ENCODE assay signal across 1 cellular context in genomic region chr4:78707793-78708192, GRCh38.
TF ChIP-seq lines count a peak whose summit lies in the region.

No MANE protein-coding gene starts in this region.

TF ChIP-seq in GM12878, 131 proteins besides CTCF, POLR2A, EP300 and RAD21 (continued from another document):
- TF ChIP-seq IKZF1 (conservative IDR thresholded peaks at IDR 0.05) (no peak), BMI1 (IDR thresholded peaks at IDR 0.05; ENCODE audit: borderline replicate concordance) (no peak), ZBTB40 (IDR thresholded peaks at IDR 0.05; ENCODE audit: borderline replicate concordance) (no peak), HDGF (IDR thresholded peaks at IDR 0.05) (no peak), ZNF207 (IDR thresholded peaks at IDR 0.05; ENCODE audit: borderline replicate concordance) (no peak), CHD2 (IDR thresholded peaks at IDR 0.05; ENCODE audit: borderline replicate concordance, low read depth, low read length) (no peak), PBX3 (IDR thresholded peaks at IDR 0.05; ENCODE audit: insufficient replicate concordance, low read depth, low read length) (no peak), STAT1 (conservative IDR thresholded peaks at IDR 0.05) (no peak), EED (IDR thresholded peaks at IDR 0.05; ENCODE audit: low read depth) (no peak), EZH2 (IDR thresholded peaks at IDR 0.05; ENCODE audit: borderline replicate concordance, control insufficient read depth, low read depth, low read length) (no peak), USF2 (IDR thresholded peaks at IDR 0.05; ENCODE audit: borderline replicate concordance, low read depth, low read length) (no peak), ELK1 (IDR thresholded peaks at IDR 0.05; ENCODE audit: low read depth, low read length) (no peak), RELB (IDR thresholded peaks at IDR 0.05; ENCODE audit: low read depth) (no peak), EGR1 (IDR thresholded peaks at IDR 0.05; ENCODE audit: borderline replicate concordance in 1 of 2, low read depth in 2 of 2, low read length in 2 of 2) (no peak), CEBPZ (IDR thresholded peaks at IDR 0.05; ENCODE audit: low read depth, low read length) (no peak), RELA (IDR thresholded peaks at IDR 0.05; ENCODE audit: borderline replicate concordance, partially characterized antibody) (no peak)
